13 cellular contexts compared by ENCODE assay signal in the genomic region with DNA sequence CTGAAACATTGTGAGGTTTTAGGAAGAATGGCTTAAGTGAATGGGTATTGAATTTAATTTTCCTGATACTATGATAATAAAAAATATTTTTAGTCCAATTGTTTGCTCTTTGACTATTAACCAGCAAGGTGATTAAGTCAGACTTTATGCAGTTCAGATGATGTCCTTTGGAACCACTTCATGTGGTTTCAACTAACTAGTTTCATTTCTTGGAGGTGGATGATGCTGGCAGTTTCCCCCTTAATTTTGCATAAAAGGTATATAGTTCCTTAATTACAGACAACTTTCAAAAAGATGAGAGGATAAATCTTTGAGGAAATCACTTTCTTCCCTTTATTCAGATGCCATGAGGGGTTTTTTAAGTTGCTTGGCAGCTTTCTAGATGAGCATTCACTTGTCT.
DNase-seq lines count a peak whose midpoint lies in the region; ATAC-seq and TF ChIP-seq lines count a peak whose summit lies in the region.
"Had no signal": no experiment of that assay in that cellular context is flagged by ENCODE, and none has a peak within 500 bp of the region (broad histone marks: within the 10 kb centered on the region; RNA-seq: fewer than 3 reads in every experiment).

No MANE protein-coding gene starts in this region.

- H3K27me3 ChIP-seq in esophagus muscularis mucosa: no peaks in the 10 kb centered on the region
- no peaks in the 10 kb centered on the region for H3K27me3 ChIP-seq in MG63
- H3K27me3 ChIP-seq: cardiac muscle cell, pancreas had no signal

- DNase-seq in esophagus muscularis mucosa (ENCODE audit: extremely low spot score) (no peak), NCI-H187 (lab: John Stamatoyannopoulos, UW) (no peak), COLO668 (lab: John Stamatoyannopoulos, UW; ENCODE audit: unreplicated experiment) (no peak), MG63 (no peak)
- no peak for DNase-seq in activated CD4-positive, alpha-beta T cell treated with anti-CD3 and anti-CD28 coated beads, Interleukin-2, amount 50 U/mL, for 1 hour
- DNase-seq: activated CD8-positive, alpha-beta memory T cell treated with anti-CD3 and anti-CD28 coated beads, Interleukin-2, amount 50 U/mL, for 48 hours; left ventricle myocardium superior; NCI-H345; pancreas had no signal

- H3K9me3 ChIP-seq in esophagus muscularis mucosa: no peaks in the 10 kb centered on the region
- H3K9me3 ChIP-seq in MG63: no peaks in the 10 kb centered on the region
- H3K9me3 ChIP-seq: pancreas had no signal

- ATAC-seq in GM18517 (IDR thresholded peaks at IDR 0.05; ENCODE audit: unreplicated experiment) (peak; percentile 75), GM21528 (IDR thresholded peaks at IDR 0.05; ENCODE audit: low FRiP score, unreplicated experiment) (peak; percentile 70), HG03571 (IDR thresholded peaks at IDR 0.05; ENCODE audit: unreplicated experiment) (peak; percentile 79)
- ATAC-seq: left ventricle myocardium superior, pancreas had no signal

- no peak for TF ChIP-seq CTCF in esophagus muscularis mucosa (IDR thresholded peaks at IDR 0.05)

- TF ChIP-seq EP300 in esophagus muscularis mucosa (IDR thresholded peaks at IDR 0.05): no peak

- H3K36me3 ChIP-seq in esophagus muscularis mucosa (no peaks in the 10 kb centered on the region), MG63 (peaks cover 4% of the 10 kb centered on the region)
- H3K36me3 ChIP-seq: cardiac muscle cell, pancreas had no signal

- no peak for TF ChIP-seq POLR2A in esophagus muscularis mucosa (IDR thresholded peaks at IDR 0.05; ENCODE audit: low read depth)

- H3K4me1 ChIP-seq in esophagus muscularis mucosa: peaks cover 19 to 39% (median 38%) of the 10 kb centered on the region in 4 donors
- H3K4me1 ChIP-seq: pancreas had no signal

- intact Hi-C loops in esophagus muscularis mucosa (cut with DNase I): no loop called here

- peak overlapping the region; percentile 60 to 75 (median 68) for H3K27ac ChIP-seq in esophagus muscularis mucosa (replicated peaks in 1 of 4)

- H3K4me3 ChIP-seq in esophagus muscularis mucosa (no peak overlapping the region), MG63 (no peak overlapping the region)
- H3K4me3 ChIP-seq: cardiac muscle cell, pancreas had no signal
